10 cellular contexts compared by ENCODE assay signal in the genomic region with DNA sequence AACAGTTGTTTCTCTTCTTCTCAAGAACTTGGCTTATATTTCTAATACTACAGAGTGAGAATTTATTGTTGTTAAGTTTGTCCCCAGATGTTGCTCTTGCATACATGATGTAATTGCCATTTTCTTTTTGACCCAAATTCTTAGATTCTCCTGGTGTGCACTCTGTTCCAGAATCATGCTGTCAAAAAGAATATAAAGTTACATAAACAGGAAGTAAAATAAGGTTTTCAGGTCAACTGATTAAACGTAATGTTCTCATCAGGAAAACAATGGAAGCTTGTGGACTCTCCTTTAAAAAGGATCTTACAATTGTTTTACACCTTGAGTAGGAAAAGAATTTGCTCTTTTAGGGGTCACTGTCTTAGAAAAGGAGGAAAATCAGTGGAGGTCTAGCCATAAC.
DNase-seq lines count a peak whose midpoint lies in the region; ATAC-seq and TF ChIP-seq lines count a peak whose summit lies in the region.
"Had no signal": no experiment of that assay in that cellular context is flagged by ENCODE, and none has a peak within 500 bp of the region (broad histone marks: within the 10 kb centered on the region; RNA-seq: fewer than 3 reads in every experiment).

No MANE protein-coding gene starts in this region.

- peaks cover 39% of the 10 kb centered on the region for H3K36me3 Mint-ChIP-seq in T-helper 1 cell treated with Interleukin-12 subunit alpha and Interleukin-12 subunit beta and Interleukin-4 antibody, amounts not matched to agents 30 μg/mL and 1 μg/mL, for 36 hours (ENCODE audit: low read depth)
- peaks cover 42% of the 10 kb centered on the region for H3K36me3 Mint-ChIP-seq in activated naive CD8-positive, alpha-beta T cell treated with anti-CD3 and anti-CD28 coated beads, Interleukin-2, amount 50 U/mL, for 24 hours (ENCODE audit: low read depth)

- intact Hi-C loops in left colon (cut with DNase I, micrococcal nuclease) = no loop called here
- intact Hi-C loops in stomach (cut with DNase I; ENCODE audit: low total_unique reads) = no loop called here

- H3K4me3 Mint-ChIP-seq in T-helper 1 cell treated with Interleukin-12 subunit alpha and Interleukin-12 subunit beta and Interleukin-4 antibody, amounts not matched to agents 30 μg/mL and 1 μg/mL, for 36 hours = peak overlapping the region; percentile 80
- peak overlapping the region; percentile 74 for H3K4me3 Mint-ChIP-seq in activated naive CD8-positive, alpha-beta T cell treated with anti-CD3 and anti-CD28 coated beads, Interleukin-2, amount 50 U/mL, for 24 hours

- H3K27me3 ChIP-seq in stomach = no peaks in the 10 kb centered on the region

- H3K36me3 ChIP-seq in stomach = peaks cover 3 to 26% (median 19%) of the 10 kb centered on the region in 4 donors

- H3K9me3 ChIP-seq in stomach = no peaks in the 10 kb centered on the region

- peak overlapping the region in 4 of 5 donors; percentile 62 to 80 (median 68) for H3K27ac ChIP-seq in stomach
- H3K27ac ChIP-seq: WERI-Rb-1 had no signal

- TF ChIP-seq EP300 in stomach (IDR thresholded peaks at IDR 0.05) = no peak

- H3K4me3 ChIP-seq in stomach = no peak overlapping the region

- DNase-seq in T-helper 1 cell (no peak), left colon (no peak), stomach (no peak), NCI-H1048 (lab: John Stamatoyannopoulos, UW) (no peak)
- DNase-seq in activated naive CD8-positive, alpha-beta T cell treated with anti-CD3 and anti-CD28 coated beads, Interleukin-2, amount 50 U/mL, for 24 hours = no peak
- DNase-seq: NCI-H524 treated with DMSO at 0.1 percent for 48 hours, WERI-Rb-1 had no signal

- peak overlapping the region; percentile 94 for H3K27ac Mint-ChIP-seq in T-helper 1 cell treated with Interleukin-12 subunit alpha and Interleukin-12 subunit beta and Interleukin-4 antibody, amounts not matched to agents 30 μg/mL and 1 μg/mL, for 36 hours
- H3K27ac Mint-ChIP-seq in activated naive CD8-positive, alpha-beta T cell treated with anti-CD3 and anti-CD28 coated beads, Interleukin-2, amount 50 U/mL, for 24 hours = peak overlapping the region; percentile 91

- no peak for TF ChIP-seq CTCF in stomach (IDR thresholded peaks at IDR 0.05)

- no peaks in the 10 kb centered on the region for H3K27me3 Mint-ChIP-seq in T-helper 1 cell treated with Interleukin-12 subunit alpha and Interleukin-12 subunit beta and Interleukin-4 antibody, amounts not matched to agents 30 μg/mL and 1 μg/mL, for 36 hours (ENCODE audit: low read depth)
- no peaks in the 10 kb centered on the region for H3K27me3 Mint-ChIP-seq in activated naive CD8-positive, alpha-beta T cell treated with anti-CD3 and anti-CD28 coated beads, Interleukin-2, amount 50 U/mL, for 24 hours

- peaks cover 47% of the 10 kb centered on the region for H3K4me1 Mint-ChIP-seq in T-helper 1 cell treated with Interleukin-12 subunit alpha and Interleukin-12 subunit beta and Interleukin-4 antibody, amounts not matched to agents 30 μg/mL and 1 μg/mL, for 36 hours (ENCODE audit: low read depth)
- peaks cover 48% of the 10 kb centered on the region for H3K4me1 Mint-ChIP-seq in activated naive CD8-positive, alpha-beta T cell treated with anti-CD3 and anti-CD28 coated beads, Interleukin-2, amount 50 U/mL, for 24 hours

- no peak for ATAC-seq in activated naive CD8-positive, alpha-beta T cell treated with anti-CD3 and anti-CD28 coated beads, Interleukin-2, amount 50 U/mL, for 24 hours
- ATAC-seq in left colon (peak; percentile 68), HG03045 (IDR thresholded peaks at IDR 0.05; ENCODE audit: unreplicated experiment) (no peak), HG03378 (IDR thresholded peaks at IDR 0.05; ENCODE audit: unreplicated experiment) (no peak)

- H3K9me3 Mint-ChIP-seq in T-helper 1 cell treated with Interleukin-12 subunit alpha and Interleukin-12 subunit beta and Interleukin-4 antibody, amounts not matched to agents 30 μg/mL and 1 μg/mL, for 36 hours = peaks cover 5% of the 10 kb centered on the region
- peaks cover 5% of the 10 kb centered on the region for H3K9me3 Mint-ChIP-seq in activated naive CD8-positive, alpha-beta T cell treated with anti-CD3 and anti-CD28 coated beads, Interleukin-2, amount 50 U/mL, for 24 hours

- peaks cover 10 to 29% (median 19%) of the 10 kb centered on the region in 4 donors for H3K4me1 ChIP-seq in stomach

- no peak for TF ChIP-seq POLR2A in stomach (IDR thresholded peaks at IDR 0.05)

- 3 to 13% (median 6%) methylated on average over 1 of the region's 1 CpG for WGBS in stomach, 5 donors
